12 cellular contexts compared by ENCODE assay signal in genomic region chr2:128279786-128280701, GRCh38. TPM values are rescaled to one million over a fixed set of nuclear protein-coding genes. Genes with fewer than 3 reads are reported as not detected.
DNase-seq lines count a peak whose midpoint lies in the region; ATAC-seq and TF ChIP-seq lines count a peak whose summit lies in the region.
"Had no signal": no experiment of that assay in that cellular context is flagged by ENCODE, and none has a peak within 500 bp of the region (broad histone marks: within the 10 kb centered on the region; RNA-seq: fewer than 3 reads in every experiment).

No MANE protein-coding gene starts in this region.

- peak; percentile 38 for ATAC-seq in central memory CD8-positive, alpha-beta T cell (replicated peaks; ENCODE audit: extremely low read depth, poor library complexity, severe bottlenecking)
- ATAC-seq in upper lobe of right lung (peak; percentile 30), HG03565 (IDR thresholded peaks at IDR 0.05; ENCODE audit: unreplicated experiment) (no peak)

- no peak overlapping the region for H3K4me3 Mint-ChIP-seq in activated naive CD4-positive, alpha-beta T cell treated with anti-CD3 and anti-CD28 coated beads for 36 hours
- H3K4me3 Mint-ChIP-seq in central memory CD8-positive, alpha-beta T cell = no peak overlapping the region
- H3K4me3 Mint-ChIP-seq in endothelial cell (ENCODE audit: unreplicated experiment) = no peak overlapping the region
- H3K4me3 Mint-ChIP-seq: brain had no signal

- CTCF ChIA-PET in activated naive CD4-positive, alpha-beta T cell treated with anti-CD3 and anti-CD28 coated beads for 36 hours (lab: Charles Lee) = no interaction called here

- H3K36me3 ChIP-seq in upper lobe of right lung = peaks cover 4% of the 10 kb centered on the region

- H3K4me1 ChIP-seq in upper lobe of right lung = peaks cover 32% of the 10 kb centered on the region

- H3K9me3 ChIP-seq in upper lobe of right lung = no peaks in the 10 kb centered on the region

- H3K27me3 Mint-ChIP-seq in activated naive CD4-positive, alpha-beta T cell treated with anti-CD3 and anti-CD28 coated beads for 36 hours (ENCODE audit: low read depth) = no peaks in the 10 kb centered on the region
- no peaks in the 10 kb centered on the region for H3K27me3 Mint-ChIP-seq in central memory CD8-positive, alpha-beta T cell
- H3K27me3 Mint-ChIP-seq in endothelial cell (ENCODE audit: unreplicated experiment) = peaks cover 5% of the 10 kb centered on the region

- no peak for TF ChIP-seq CTCF in upper lobe of right lung (IDR thresholded peaks at IDR 0.05)
- no peak for TF ChIP-seq CTCF in endothelial cell (IDR thresholded peaks at IDR 0.05; ENCODE audit: unreplicated experiment)

- H3K4me1 Mint-ChIP-seq in activated naive CD4-positive, alpha-beta T cell treated with anti-CD3 and anti-CD28 coated beads for 36 hours (ENCODE audit: low read depth) = peaks cover 13% of the 10 kb centered on the region
- H3K4me1 Mint-ChIP-seq in central memory CD8-positive, alpha-beta T cell = peaks cover 25% of the 10 kb centered on the region
- H3K4me1 Mint-ChIP-seq in endothelial cell (ENCODE audit: unreplicated experiment) = peaks cover 10% of the 10 kb centered on the region

- intact Hi-C loops in activated naive CD4-positive, alpha-beta T cell treated with anti-CD3 and anti-CD28 coated beads for 36 hours (cut with micrococcal nuclease) = no loop called here
- intact Hi-C loops in upper lobe of right lung (cut with DNase I) = no loop called here

- peak overlapping the region; percentile 13 for H3K27ac Mint-ChIP-seq in activated naive CD4-positive, alpha-beta T cell treated with anti-CD3 and anti-CD28 coated beads for 36 hours
- H3K27ac Mint-ChIP-seq in central memory CD8-positive, alpha-beta T cell (ENCODE audit: low read depth) = peak overlapping the region; percentile 49
- no peak overlapping the region for H3K27ac Mint-ChIP-seq in endothelial cell (ENCODE audit: unreplicated experiment)

- peaks cover 15% of the 10 kb centered on the region for H3K36me3 Mint-ChIP-seq in activated naive CD4-positive, alpha-beta T cell treated with anti-CD3 and anti-CD28 coated beads for 36 hours (ENCODE audit: low read depth)
- H3K36me3 Mint-ChIP-seq in central memory CD8-positive, alpha-beta T cell (ENCODE audit: insufficient read depth) = no peaks in the 10 kb centered on the region
- H3K36me3 Mint-ChIP-seq in endothelial cell (ENCODE audit: low read depth, unreplicated experiment) = peaks cover 5% of the 10 kb centered on the region

- no peak overlapping the region for H3K4me3 ChIP-seq in upper lobe of right lung

- no peak for DNase-seq in activated naive CD4-positive, alpha-beta T cell treated with anti-CD3 and anti-CD28 coated beads for 36 hours
- DNase-seq in activated naive CD4-positive, alpha-beta T cell (lab: John Stamatoyannopoulos, UW) = no peak
- DNase-seq in central memory CD8-positive, alpha-beta T cell (ENCODE audit: low spot score in 2 of 2) = no peak
- DNase-seq in mesenteric fat pad (ENCODE audit: low spot score) (peak; percentile 86), upper lobe of right lung (peak; percentile 65), SIG-M5 (lab: John Stamatoyannopoulos, UW) (no peak), endothelial cell (ENCODE audit: low spot score) (no peak)
- DNase-seq: activated CD4-positive, alpha-beta T cell treated with anti-CD3 and anti-CD28 coated beads, Interleukin-2, amount 50 U/mL, for 1 hour; NCI-H2227 treated with DMSO at 0.1 percent for 48 hours; SHP77 treated with DMSO at 0.1 percent for 48 hours had no signal

- H3K9me3 Mint-ChIP-seq in activated naive CD4-positive, alpha-beta T cell treated with anti-CD3 and anti-CD28 coated beads for 36 hours = peaks cover 7% of the 10 kb centered on the region
- H3K9me3 Mint-ChIP-seq in central memory CD8-positive, alpha-beta T cell = no peaks in the 10 kb centered on the region
- no peaks in the 10 kb centered on the region for H3K9me3 Mint-ChIP-seq in endothelial cell (ENCODE audit: unreplicated experiment)

- H3K27me3 ChIP-seq in upper lobe of right lung = no peaks in the 10 kb centered on the region

- peak overlapping the region; percentile 42 for H3K27ac ChIP-seq in upper lobe of right lung

RNA-seq across cellular contexts. Expression of gene HS6ST1, which starts 38.6 kb away (rescaled TPM):
- 1 to 10 TPM; 8.1 to 8.2 TPM for total RNA-seq in activated naive CD4-positive, alpha-beta T cell treated with anti-CD3 and anti-CD28 coated beads for 36 hours
- total RNA-seq in mesenteric fat pad (38.4 TPM), upper lobe of right lung (33.2 TPM), endothelial cell (ENCODE audit: unreplicated experiment) (23.3 TPM)

Comparison
In these comparisons a context has a peak if more than half of its experiments do, and no peak if none do; other contexts are left out.
1. DNase-seq: peak in mesenteric fat pad (single experiment) and upper lobe of right lung (single experiment); none in activated naive CD4-positive, alpha-beta T cell treated with anti-CD3 and anti-CD28 coated beads for 36 hours (single experiment), activated naive CD4-positive, alpha-beta T cell (0 of 4), central memory CD8-positive, alpha-beta T cell (0 of 2), SIG-M5 (single experiment) and endothelial cell (single experiment).